In the genomic region with DNA sequence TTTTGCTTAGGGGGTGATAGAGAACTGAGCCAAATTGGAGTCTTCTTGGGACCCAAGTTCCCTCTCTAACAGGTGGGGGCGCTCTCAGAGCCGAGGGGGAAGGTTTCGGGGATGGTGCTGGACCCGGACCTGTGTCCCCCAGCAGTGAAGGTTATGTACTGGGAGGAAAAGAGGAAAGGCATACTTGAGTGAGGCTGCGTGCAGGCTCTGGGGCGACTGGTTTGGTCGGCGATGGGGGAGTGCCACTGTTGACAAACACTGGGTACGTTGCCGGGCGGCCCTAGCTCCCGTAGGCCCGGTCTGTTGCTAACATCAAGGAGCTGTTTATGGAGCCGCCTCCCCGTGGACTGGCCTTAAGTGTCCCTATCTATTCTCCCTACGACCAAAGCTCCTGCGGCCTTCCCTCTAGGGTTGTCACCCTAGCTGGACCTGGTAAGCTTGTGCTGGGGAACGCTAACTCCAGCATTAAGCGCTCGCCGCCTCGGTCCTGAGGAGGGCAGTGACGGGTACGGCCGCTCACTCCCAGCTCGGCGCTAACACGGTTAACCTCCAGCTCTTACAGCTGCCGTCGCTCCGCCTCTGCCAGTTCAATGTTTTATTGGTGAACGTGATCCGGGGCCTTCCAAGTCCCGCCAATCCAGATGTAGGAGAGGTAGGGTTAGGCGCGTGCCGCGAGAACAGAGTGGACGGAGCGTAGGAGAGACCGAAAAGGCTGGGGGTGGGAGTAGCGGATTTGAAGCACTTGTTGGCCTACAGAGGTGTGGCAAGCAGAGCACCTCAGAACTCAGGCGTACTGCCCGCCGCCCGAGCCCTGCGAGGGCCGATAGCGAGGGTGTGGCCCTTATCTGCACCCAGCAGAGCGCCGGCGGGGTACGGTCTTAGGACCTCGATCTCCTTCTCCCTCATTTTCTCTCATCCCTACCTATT, we compare ENCODE assay signal across 1 cellular context.
A peak's percentile ranks its signal among the peaks of the same experiment; 100 is the strongest.
TF ChIP-seq lines count a peak whose summit lies in the region.

A gene (plus strand): TSS at position 685 of the 927 bp plus-strand sequence. CDS start 422 bp downstream, outside the sequence.

TF ChIP-seq in GM12878, 131 proteins besides CTCF, POLR2A, EP300 and RAD21 (continued from another document and continues in another):
- TF ChIP-seq, protein P1, sequence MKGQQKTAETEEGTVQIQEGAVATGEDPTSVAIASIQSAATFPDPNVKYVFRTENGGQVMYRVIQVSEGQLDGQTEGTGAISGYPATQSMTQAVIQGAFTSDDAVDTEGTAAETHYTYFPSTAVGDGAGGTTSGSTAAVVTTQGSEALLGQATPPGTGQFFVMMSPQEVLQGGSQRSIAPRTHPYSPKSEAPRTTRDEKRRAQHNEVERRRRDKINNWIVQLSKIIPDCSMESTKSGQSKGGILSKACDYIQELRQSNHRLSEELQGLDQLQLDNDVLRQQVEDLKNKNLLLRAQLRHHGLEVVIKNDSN (IDR thresholded peaks at IDR 0.05; ENCODE audit: borderline replicate concordance, extremely low read length, insufficient read depth, low read depth, low read length): peak; percentile 59
- TF ChIP-seq TARDBP (IDR thresholded peaks at IDR 0.05; ENCODE audit: borderline replicate concordance) (0 out of 2 replicates have a peak, but pooled peaks have one; percentile 13), ZNF384 (IDR thresholded peaks at IDR 0.05; ENCODE audit: borderline replicate concordance, low read depth, low read length) (no peak), POLR2AphosphoS5 (IDR thresholded peaks at IDR 0.05; ENCODE audit: low read length) (peak; percentile 88), YY1 (IDR thresholded peaks at IDR 0.05; ENCODE audit: low read depth, low read length) (peak; percentile 70), HDAC2 (IDR thresholded peaks at IDR 0.05) (no peak), RBBP5 (conservative IDR thresholded peaks at IDR 0.05) (no peak), FOS (IDR thresholded peaks at IDR 0.05; ENCODE audit: borderline replicate concordance, extremely low read depth, insufficient read length) (peak; percentile 22), KDM1A (IDR thresholded peaks at IDR 0.05; ENCODE audit: borderline replicate concordance) (no peak), SUZ12 (IDR thresholded peaks at IDR 0.05; ENCODE audit: unreplicated experiment) (no peak), JUND (IDR thresholded peaks at IDR 0.05; ENCODE audit: low read depth, low read length) (0 out of 2 replicates have a peak, but pooled peaks have one; percentile 3), SIN3A (IDR thresholded peaks at IDR 0.05; ENCODE audit: low read depth, low read length) (peak; percentile 80), CREM (IDR thresholded peaks at IDR 0.05; ENCODE audit: low read depth) (peak; percentile 51; the same call in 1 of the 2 replicates), GATAD2B (conservative IDR thresholded peaks at IDR 0.05; ENCODE audit: low read depth) (peak; percentile 64; the same call in 1 of the 2 replicates), NFIC (IDR thresholded peaks at IDR 0.05; ENCODE audit: low read depth, low read length) (no peak), ASH2L (IDR thresholded peaks at IDR 0.05; ENCODE audit: borderline replicate concordance, low read depth) (no peak), HCFC1 (IDR thresholded peaks at IDR 0.05; ENCODE audit: low read length) (peak; percentile 56), IKZF2 (IDR thresholded peaks at IDR 0.05) (0 out of 4 replicates have a peak, but pooled peaks of 1 of the 2 experiments have one; percentile 3), NRF1 (conservative IDR thresholded peaks at IDR 0.05; ENCODE audit: low read depth, low read length) (no peak), BHLHE40 (IDR thresholded peaks at IDR 0.05; ENCODE audit: borderline replicate concordance in 1 of 2, low read depth in 2 of 2, low read length in 1 of 2) (peak; percentile 96 to 98), SREBF2 (IDR thresholded peaks at IDR 0.05; ENCODE audit: low read length) (no peak), POLR2AphosphoS2 (IDR thresholded peaks at IDR 0.05; ENCODE audit: low read depth, low read length) (peak; percentile 91), ZNF217 (IDR thresholded peaks at IDR 0.05) (no peak), CREB1 (IDR thresholded peaks at IDR 0.05; ENCODE audit: low read depth) (peak; percentile 73), TCF7 (IDR thresholded peaks at IDR 0.05; ENCODE audit: borderline replicate concordance) (no peak), FOXK2 (IDR thresholded peaks at IDR 0.05) (peak; percentile 83), KLF5 (IDR thresholded peaks at IDR 0.05; ENCODE audit: partially characterized antibody) (peak; percentile 73), STAT1 (conservative IDR thresholded peaks at IDR 0.05) (no peak), IRF4 (IDR thresholded peaks at IDR 0.05; ENCODE audit: low read depth, low read length) (no peak; the same call in 1 of the 2 replicates), PAX8 (IDR thresholded peaks at IDR 0.05) (no peak), MXI1 (IDR thresholded peaks at IDR 0.05; ENCODE audit: low read depth, low read length) (0 out of 2 replicates have a peak, but pooled peaks have one; percentile 55), CBFB (IDR thresholded peaks at IDR 0.05; ENCODE audit: low read depth) (peak; percentile 73), GABPA (IDR thresholded peaks at IDR 0.05; ENCODE audit: low read depth) (no peak)
- TF ChIP-seq, protein P2, sequence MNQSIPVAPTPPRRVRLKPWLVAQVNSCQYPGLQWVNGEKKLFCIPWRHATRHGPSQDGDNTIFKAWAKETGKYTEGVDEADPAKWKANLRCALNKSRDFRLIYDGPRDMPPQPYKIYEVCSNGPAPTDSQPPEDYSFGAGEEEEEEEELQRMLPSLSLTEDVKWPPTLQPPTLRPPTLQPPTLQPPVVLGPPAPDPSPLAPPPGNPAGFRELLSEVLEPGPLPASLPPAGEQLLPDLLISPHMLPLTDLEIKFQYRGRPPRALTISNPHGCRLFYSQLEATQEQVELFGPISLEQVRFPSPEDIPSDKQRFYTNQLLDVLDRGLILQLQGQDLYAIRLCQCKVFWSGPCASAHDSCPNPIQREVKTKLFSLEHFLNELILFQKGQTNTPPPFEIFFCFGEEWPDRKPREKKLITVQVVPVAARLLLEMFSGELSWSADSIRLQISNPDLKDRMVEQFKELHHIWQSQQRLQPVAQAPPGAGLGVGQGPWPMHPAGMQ (IDR thresholded peaks at IDR 0.05; ENCODE audit: borderline replicate concordance): no peak
- TF ChIP-seq, protein P3, sequence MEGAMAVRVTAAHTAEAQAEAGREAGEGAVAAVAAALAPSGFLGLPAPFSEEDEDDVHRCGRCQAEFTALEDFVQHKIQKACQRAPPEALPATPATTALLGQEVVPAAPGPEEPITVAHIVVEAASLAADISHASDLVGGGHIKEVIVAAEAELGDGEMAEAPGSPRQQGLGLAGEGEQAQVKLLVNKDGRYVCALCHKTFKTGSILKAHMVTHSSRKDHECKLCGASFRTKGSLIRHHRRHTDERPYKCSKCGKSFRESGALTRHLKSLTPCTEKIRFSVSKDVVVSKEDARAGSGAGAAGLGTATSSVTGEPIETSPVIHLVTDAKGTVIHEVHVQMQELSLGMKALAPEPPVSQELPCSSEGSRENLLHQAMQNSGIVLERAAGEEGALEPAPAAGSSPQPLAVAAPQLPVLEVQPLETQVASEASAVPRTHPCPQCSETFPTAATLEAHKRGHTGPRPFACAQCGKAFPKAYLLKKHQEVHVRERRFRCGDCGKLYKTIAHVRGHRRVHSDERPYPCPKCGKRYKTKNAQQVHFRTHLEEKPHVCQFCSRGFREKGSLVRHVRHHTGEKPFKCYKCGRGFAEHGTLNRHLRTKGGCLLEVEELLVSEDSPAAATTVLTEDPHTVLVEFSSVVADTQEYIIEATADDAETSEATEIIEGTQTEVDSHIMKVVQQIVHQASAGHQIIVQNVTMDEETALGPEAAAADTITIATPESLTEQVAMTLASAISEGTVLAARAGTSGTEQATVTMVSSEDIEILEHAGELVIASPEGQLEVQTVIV (IDR thresholded peaks at IDR 0.05; ENCODE audit: borderline replicate concordance, partially characterized antibody): peak; percentile 39
- TF ChIP-seq, protein P4, sequence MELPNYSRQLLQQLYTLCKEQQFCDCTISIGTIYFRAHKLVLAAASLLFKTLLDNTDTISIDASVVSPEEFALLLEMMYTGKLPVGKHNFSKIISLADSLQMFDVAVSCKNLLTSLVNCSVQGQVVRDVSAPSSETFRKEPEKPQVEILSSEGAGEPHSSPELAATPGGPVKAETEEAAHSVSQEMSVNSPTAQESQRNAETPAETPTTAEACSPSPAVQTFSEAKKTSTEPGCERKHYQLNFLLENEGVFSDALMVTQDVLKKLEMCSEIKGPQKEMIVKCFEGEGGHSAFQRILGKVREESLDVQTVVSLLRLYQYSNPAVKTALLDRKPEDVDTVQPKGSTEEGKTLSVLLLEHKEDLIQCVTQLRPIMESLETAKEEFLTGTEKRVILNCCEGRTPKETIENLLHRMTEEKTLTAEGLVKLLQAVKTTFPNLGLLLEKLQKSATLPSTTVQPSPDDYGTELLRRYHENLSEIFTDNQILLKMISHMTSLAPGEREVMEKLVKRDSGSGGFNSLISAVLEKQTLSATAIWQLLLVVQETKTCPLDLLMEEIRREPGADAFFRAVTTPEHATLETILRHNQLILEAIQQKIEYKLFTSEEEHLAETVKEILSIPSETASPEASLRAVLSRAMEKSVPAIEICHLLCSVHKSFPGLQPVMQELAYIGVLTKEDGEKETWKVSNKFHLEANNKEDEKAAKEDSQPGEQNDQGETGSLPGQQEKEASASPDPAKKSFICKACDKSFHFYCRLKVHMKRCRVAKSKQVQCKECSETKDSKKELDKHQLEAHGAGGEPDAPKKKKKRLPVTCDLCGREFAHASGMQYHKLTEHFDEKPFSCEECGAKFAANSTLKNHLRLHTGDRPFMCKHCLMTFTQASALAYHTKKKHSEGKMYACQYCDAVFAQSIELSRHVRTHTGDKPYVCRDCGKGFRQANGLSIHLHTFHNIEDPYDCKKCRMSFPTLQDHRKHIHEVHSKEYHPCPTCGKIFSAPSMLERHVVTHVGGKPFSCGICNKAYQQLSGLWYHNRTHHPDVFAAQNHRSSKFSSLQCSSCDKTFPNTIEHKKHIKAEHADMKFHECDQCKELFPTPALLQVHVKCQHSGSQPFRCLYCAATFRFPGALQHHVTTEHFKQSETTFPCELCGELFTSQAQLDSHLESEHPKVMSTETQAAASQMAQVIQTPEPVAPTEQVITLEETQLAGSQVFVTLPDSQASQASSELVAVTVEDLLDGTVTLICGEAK (IDR thresholded peaks at IDR 0.05; ENCODE audit: borderline replicate concordance): no peak; the same call in 1 of the 2 replicates
- TF ChIP-seq, protein P5, sequence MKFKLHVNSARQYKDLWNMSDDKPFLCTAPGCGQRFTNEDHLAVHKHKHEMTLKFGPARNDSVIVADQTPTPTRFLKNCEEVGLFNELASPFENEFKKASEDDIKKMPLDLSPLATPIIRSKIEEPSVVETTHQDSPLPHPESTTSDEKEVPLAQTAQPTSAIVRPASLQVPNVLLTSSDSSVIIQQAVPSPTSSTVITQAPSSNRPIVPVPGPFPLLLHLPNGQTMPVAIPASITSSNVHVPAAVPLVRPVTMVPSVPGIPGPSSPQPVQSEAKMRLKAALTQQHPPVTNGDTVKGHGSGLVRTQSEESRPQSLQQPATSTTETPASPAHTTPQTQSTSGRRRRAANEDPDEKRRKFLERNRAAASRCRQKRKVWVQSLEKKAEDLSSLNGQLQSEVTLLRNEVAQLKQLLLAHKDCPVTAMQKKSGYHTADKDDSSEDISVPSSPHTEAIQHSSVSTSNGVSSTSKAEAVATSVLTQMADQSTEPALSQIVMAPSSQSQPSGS (IDR thresholded peaks at IDR 0.05; ENCODE audit: low read length): no peak
- TF ChIP-seq, protein P6, sequence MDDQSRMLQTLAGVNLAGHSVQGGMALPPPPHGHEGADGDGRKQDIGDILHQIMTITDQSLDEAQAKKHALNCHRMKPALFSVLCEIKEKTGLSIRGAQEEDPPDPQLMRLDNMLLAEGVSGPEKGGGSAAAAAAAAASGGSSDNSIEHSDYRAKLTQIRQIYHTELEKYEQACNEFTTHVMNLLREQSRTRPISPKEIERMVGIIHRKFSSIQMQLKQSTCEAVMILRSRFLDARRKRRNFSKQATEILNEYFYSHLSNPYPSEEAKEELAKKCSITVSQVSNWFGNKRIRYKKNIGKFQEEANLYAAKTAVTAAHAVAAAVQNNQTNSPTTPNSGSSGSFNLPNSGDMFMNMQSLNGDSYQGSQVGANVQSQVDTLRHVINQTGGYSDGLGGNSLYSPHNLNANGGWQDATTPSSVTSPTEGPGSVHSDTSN (IDR thresholded peaks at IDR 0.05; ENCODE audit: insufficient replicate concordance, low read depth, low read length): peak; percentile 14
- TF ChIP-seq, protein P7, sequence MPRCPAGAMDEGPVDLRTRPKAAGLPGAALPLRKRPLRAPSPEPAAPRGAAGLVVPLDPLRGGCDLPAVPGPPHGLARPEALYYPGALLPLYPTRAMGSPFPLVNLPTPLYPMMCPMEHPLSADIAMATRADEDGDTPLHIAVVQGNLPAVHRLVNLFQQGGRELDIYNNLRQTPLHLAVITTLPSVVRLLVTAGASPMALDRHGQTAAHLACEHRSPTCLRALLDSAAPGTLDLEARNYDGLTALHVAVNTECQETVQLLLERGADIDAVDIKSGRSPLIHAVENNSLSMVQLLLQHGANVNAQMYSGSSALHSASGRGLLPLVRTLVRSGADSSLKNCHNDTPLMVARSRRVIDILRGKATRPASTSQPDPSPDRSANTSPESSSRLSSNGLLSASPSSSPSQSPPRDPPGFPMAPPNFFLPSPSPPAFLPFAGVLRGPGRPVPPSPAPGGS (IDR thresholded peaks at IDR 0.05; ENCODE audit: borderline replicate concordance, insufficient read depth, low read depth, low read length, poor library complexity, severe bottlenecking): no peak
